8 cellular contexts compared by ENCODE assay signal in the genomic region with DNA sequence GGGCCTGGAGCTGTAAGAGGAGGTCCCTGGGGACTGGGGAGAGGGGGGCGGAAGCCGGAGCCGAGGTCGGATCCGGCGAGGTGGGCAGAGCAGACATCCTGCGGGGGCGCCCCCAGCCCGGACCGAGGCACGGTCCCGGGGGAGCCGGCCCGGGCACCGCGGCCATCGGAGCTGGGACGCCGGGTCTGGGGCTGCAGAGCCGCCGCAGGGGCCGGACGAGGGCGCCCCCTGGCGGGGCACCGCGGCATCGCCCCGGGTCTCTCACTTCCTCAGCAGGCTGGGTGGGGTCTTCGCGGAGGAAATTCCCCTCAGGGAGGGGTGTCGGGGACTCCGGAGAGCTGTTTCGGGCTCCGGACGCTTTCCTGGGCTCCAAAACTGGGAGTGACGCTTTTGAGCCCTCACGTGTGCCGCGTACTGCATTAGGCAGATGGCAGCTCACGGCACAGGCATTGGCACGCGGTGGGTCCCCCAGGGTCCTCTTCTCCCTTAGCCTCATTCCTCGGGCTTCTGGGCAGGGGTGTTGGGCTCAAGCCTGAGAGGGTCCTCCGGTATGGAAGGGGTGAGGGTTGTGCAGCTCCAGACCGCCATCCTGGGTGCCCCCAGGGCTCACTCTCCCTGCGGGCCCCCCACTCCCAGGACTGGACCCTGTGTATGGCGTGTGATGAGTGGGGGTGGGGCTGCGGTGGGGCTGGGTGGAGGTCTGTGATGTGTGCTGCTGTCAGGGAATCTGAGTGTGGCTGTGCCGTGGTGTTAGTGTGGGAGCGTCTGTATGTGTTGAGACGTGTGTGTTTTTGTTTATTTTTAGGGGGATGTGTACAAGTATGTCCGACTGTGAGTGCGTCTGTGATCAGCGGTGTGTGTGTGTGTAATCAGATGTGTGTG. TPM values are rescaled to one million over a fixed set of nuclear protein-coding genes. Genes with fewer than 3 reads are reported as not detected.
DNase-seq lines count a peak whose midpoint lies in the region; ATAC-seq and TF ChIP-seq lines count a peak whose summit lies in the region.

No MANE protein-coding gene starts in this region.

- peak overlapping the region; percentile 80; the same call in 1 of the 2 replicates for H2AFZ ChIP-seq in OCI-LY3 (ENCODE audit: low read depth, low read length)

- H3K9ac ChIP-seq in OCI-LY3 (ENCODE audit: low read length) (peak overlapping the region; percentile 54; the same call in 1 of the 2 replicates), iPS-15b (ENCODE audit: low read depth, low read length) (no peak overlapping the region)

- intact Hi-C loops in adrenal gland (cut with DNase I) = loop anchor here (2.0 to 5.0 kb wide), 2 partner anchors 496 to 499 kb away; no protein-coding TSS in a partner anchor

- H3K9me3 ChIP-seq in OCI-LY3 (ENCODE audit: insufficient read depth, low read length) = no peaks in the 10 kb centered on the region
- no peaks in the 10 kb centered on the region for H3K9me3 ChIP-seq in adrenal gland (replicated peaks in 1 of 3)
- H3K9me3 ChIP-seq in iPS-15b (ENCODE audit: control insufficient read depth, insufficient read depth, low read length) = no peaks in the 10 kb centered on the region

- no peaks in the 10 kb centered on the region for H4K20me1 ChIP-seq in OCI-LY3 (ENCODE audit: insufficient read depth, low read length)

- TF ChIP-seq POLR2A in adrenal gland (IDR thresholded peaks at IDR 0.05) = no peak

- DNase-seq in SKM-1 treated with dmso at 0.1 percent for 144 hours (lab: John Stamatoyannopoulos, UW; ENCODE audit: unreplicated experiment) (peak; percentile 25), SKM-1 (lab: John Stamatoyannopoulos, UW; ENCODE audit: unreplicated experiment) (no peak), adrenal gland (peak in 6 of 7 donors; percentile 43 to 64 (median 58))

- no peaks in the 10 kb centered on the region for H3K36me3 ChIP-seq in OCI-LY3 (replicated peaks; ENCODE audit: low read depth, low read length)
- H3K36me3 ChIP-seq in adrenal gland (replicated peaks in 1 of 2) = no peaks in the 10 kb centered on the region
- H3K36me3 ChIP-seq in iPS-15b (ENCODE audit: control insufficient read depth, insufficient read depth, low read length) = no peaks in the 10 kb centered on the region

- H3K4me1 ChIP-seq in OCI-LY3 (ENCODE audit: low read length) = no peaks in the 10 kb centered on the region; the same call in 1 of the 2 replicates
- H3K4me1 ChIP-seq in adrenal gland (replicated peaks in 1 of 2) = peaks cover 10 to 16% of the 10 kb centered on the region in 2 donors
- H3K4me1 ChIP-seq in iPS-15b (ENCODE audit: control insufficient read depth, insufficient read depth, low read length) = no peaks in the 10 kb centered on the region

- ATAC-seq in GM18858 (IDR thresholded peaks at IDR 0.05; ENCODE audit: unreplicated experiment) (no peak), GM18502 (IDR thresholded peaks at IDR 0.05; ENCODE audit: poor library complexity, unreplicated experiment) (no peak)

- H3K27ac ChIP-seq in OCI-LY3 (ENCODE audit: low read length) = no peak overlapping the region
- H3K27ac ChIP-seq in adrenal gland = no peak overlapping the region
- H3K27ac ChIP-seq in skin epidermis = peak overlapping the region in 9 of 21 experiments; percentile 26 to 73 (median 57)

- peaks cover 42% of the 10 kb centered on the region for H3K27me3 ChIP-seq in OCI-LY3 (ENCODE audit: low read depth, low read length)
- peaks cover 29% of the 10 kb centered on the region for H3K27me3 ChIP-seq in adrenal gland
- peaks cover 77% of the 10 kb centered on the region for H3K27me3 ChIP-seq in iPS-15b (ENCODE audit: control insufficient read depth, insufficient read depth, low read length)

- TF ChIP-seq CTCF in OCI-LY3 (IDR thresholded peaks at IDR 0.05; ENCODE audit: low read depth, low read length) = peak; percentile 91
- TF ChIP-seq CTCF in adrenal gland (IDR thresholded peaks at IDR 0.05) = peak; percentile 59 to 99 (median 86)

- 9 to 40% (median 12%) methylated on average over 12 to 55 of the region's 55 CpGs for WGBS in adrenal gland, 4 donors

- peak overlapping the region; percentile 80 for H3K4me2 ChIP-seq in OCI-LY3 (ENCODE audit: low read length)

- H3K4me3 ChIP-seq in OCI-LY3 (ENCODE audit: low read length) (peak overlapping the region; percentile 72), adrenal gland (peak overlapping the region in 2 of 4 donors; percentile 16 to 59), iPS-15b (ENCODE audit: low read depth, low read length) (peak overlapping the region; percentile 52), skin epidermis (peak overlapping the region; percentile 0 to 34 (median 17))

- no peaks in the 10 kb centered on the region for H3K79me2 ChIP-seq in OCI-LY3 (ENCODE audit: low read length)

RNA-seq across cellular contexts. Expression of gene LHX2, which starts 29.6 kb away (rescaled TPM):
- under 1 TPM in 1 of 8 donors, not detected in 7; 0.37 TPM for total RNA-seq in adrenal gland
- polyA plus RNA-seq in adrenal gland = under 1 TPM in 1 of 3 donors, not detected in 2; 0.24 TPM
